1 cellular context compared by ENCODE assay signal in the genomic region with DNA sequence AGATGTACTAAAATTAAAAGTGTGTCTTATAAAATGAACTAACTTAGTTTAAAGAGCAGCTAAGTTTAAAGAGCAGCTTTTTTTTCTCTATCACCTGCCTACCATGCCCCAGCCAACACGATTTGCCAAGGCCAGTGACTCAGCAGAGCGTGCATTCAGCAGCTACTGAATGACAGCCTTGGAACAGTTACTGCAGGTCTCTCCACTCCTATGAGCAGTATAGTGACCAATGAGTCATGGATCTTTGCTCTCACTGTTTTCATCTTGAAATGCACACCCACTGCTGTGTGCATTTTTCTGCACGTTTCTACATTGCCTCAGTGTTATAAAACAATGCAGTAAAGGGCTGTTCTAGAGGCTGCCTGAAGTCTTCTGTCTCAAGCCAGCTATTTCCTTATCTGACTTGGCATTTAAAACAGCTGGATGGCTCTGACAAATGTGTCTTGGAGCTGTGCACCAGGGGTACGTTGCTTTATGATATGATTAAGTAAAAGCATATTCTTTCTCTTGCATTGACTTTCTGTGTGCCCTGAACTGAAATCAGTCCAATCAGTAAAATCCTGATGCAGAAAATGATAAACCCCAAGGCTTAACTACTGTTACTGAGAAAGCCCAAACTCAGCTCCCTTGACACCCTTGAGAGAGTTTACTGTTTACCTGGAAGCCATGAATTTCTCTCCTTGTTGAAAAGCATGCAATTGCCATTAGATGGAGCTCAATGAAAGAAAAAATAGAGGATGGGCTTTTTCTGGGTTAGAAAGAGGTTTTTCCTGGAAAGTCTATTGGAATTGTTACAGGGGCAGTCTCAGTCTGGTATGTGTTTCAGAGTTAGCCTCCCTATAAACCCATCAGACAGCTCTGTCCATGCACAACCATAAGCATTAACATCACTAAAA.
TF ChIP-seq lines count a peak whose summit lies in the region.

No MANE protein-coding gene starts in this region.

TF ChIP-seq in HepG2, 621 proteins besides CTCF, POLR2A, EP300 and RAD21 (continued from another document):
- TF ChIP-seq ARID5B (CRISPR knock-in tag; IDR thresholded peaks at IDR 0.05) = peak; percentile 37; the same call in 1 of the 2 replicates
